1 cellular context compared by ENCODE assay signal in genomic region chr4:4541661-4542570, GRCh38.
A peak's percentile ranks its signal among the peaks of the same experiment; 100 is the strongest.
TF ChIP-seq lines count a peak whose summit lies in the region.

Gene STX18, minus strand, starts transcription at chr4:4542048. Its CDS starts 84 bp downstream, at chr4:4541964.

TF ChIP-seq in IMR-90, 13 proteins besides CTCF, POLR2A, EP300 and RAD21:
- TF ChIP-seq ELK1 (IDR thresholded peaks at IDR 0.05; ENCODE audit: borderline replicate concordance, low read depth, low read length) (no peak), CEBPB (IDR thresholded peaks at IDR 0.05; ENCODE audit: low read depth, low read length) (no peak), MXI1 (IDR thresholded peaks at IDR 0.05; ENCODE audit: borderline replicate concordance, low read depth, low read length) (peak; percentile 69; the same call in 1 of the 2 replicates), SMC3 (IDR thresholded peaks at IDR 0.05; ENCODE audit: low read depth, low read length) (peak; percentile 40; the same call in 1 of the 2 replicates), FOS (IDR thresholded peaks at IDR 0.05; ENCODE audit: low read depth, low read length) (peak; percentile 35; the same call in 1 of the 2 replicates), BHLHE40 (IDR thresholded peaks at IDR 0.05; ENCODE audit: low read depth, low read length) (peak; percentile 38; the same call in 1 of the 2 replicates), RCOR1 (IDR thresholded peaks at IDR 0.05; ENCODE audit: insufficient replicate concordance, low read length) (peak; percentile 81), CHD1 (IDR thresholded peaks at IDR 0.05; ENCODE audit: low read depth, low read length) (peak; percentile 62; the same call in 1 of the 2 replicates), MAZ (IDR thresholded peaks at IDR 0.05; ENCODE audit: borderline replicate concordance, low read depth, low read length) (peak; percentile 91; the same call in 1 of the 2 replicates), RFX5 (IDR thresholded peaks at IDR 0.05; ENCODE audit: low read depth, low read length) (no peak), MAFK (IDR thresholded peaks at IDR 0.05; ENCODE audit: low read depth, low read length) (no peak), NFE2L2 (IDR thresholded peaks at IDR 0.05; ENCODE audit: low read depth, low read length) (no peak)
- TF ChIP-seq, protein P1, sequence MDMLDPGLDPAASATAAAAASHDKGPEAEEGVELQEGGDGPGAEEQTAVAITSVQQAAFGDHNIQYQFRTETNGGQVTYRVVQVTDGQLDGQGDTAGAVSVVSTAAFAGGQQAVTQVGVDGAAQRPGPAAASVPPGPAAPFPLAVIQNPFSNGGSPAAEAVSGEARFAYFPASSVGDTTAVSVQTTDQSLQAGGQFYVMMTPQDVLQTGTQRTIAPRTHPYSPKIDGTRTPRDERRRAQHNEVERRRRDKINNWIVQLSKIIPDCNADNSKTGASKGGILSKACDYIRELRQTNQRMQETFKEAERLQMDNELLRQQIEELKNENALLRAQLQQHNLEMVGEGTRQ (IDR thresholded peaks at IDR 0.05; ENCODE audit: low read depth, low read length): 0 out of 2 replicates have a peak, but pooled peaks have one; percentile 31
